In the genomic region with DNA sequence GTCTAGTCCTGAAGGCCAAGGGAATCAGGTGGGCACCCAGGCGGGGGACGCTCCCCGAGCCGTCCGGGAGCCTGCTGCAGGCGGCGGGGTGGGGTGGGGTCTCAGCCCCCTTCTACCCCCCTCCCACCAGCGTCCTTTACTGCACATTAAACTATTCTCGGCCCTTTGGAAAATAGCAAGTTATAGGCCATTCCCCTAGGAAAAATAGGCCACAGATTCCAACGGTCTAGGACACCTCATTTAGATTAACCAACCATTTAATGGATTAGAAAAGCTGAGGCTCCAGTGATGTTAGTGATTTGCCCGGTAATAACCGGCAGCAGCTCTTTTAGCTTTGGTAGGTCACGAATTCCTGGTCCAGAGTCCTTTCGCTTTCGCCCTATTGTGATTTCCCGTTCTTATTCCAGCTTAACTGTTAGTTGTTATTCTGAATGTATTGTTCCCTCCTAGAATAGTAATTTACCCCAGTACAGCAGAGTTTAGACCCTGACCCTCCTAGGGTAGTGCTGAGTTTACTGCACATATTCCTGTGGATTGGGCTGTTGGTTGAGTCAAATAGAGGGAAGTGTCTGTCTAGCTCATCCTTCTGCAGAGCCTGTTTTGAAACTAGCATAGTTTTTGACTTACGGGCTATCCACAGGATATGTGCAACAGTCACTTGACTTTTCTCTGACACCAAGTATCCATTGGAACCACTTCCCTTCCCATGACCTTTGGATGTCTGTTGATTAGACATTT, we compare ENCODE assay signal across 8 cellular contexts. TPM values are rescaled to one million over a fixed set of nuclear protein-coding genes. Genes with fewer than 3 reads are reported as not detected.
DNase-seq lines count a peak whose midpoint lies in the region; ATAC-seq and TF ChIP-seq lines count a peak whose summit lies in the region.

No MANE protein-coding gene starts in this region.

- TF ChIP-seq CTCF in RWPE2 (IDR thresholded peaks at IDR 0.05; ENCODE audit: poor library complexity, severe bottlenecking) (no peak), tibial artery (IDR thresholded peaks at IDR 0.05) (no peak)

- H3K36me3 ChIP-seq in RWPE2 (ENCODE audit: low read depth), result peaks cover 42% of the 10 kb centered on the region
- peaks cover 18% of the 10 kb centered on the region for H3K36me3 ChIP-seq in effector memory CD4-positive, alpha-beta T cell (ENCODE audit: control insufficient read depth, insufficient read depth, low read length)
- H3K36me3 ChIP-seq in tibial artery, result peaks cover 13 to 29% (median 27%) of the 10 kb centered on the region in 3 donors

- H3K4me3 ChIP-seq in RWPE2 (ENCODE audit: severe bottlenecking) (peak overlapping the region; percentile 63), tibial artery (peak overlapping the region; percentile 90 to 92)
- H3K4me3 ChIP-seq in effector memory CD4-positive, alpha-beta T cell (ENCODE audit: insufficient read depth, low read depth, low read length, poor library complexity, severe bottlenecking), result peak overlapping the region; percentile 95

- H3K27me3 ChIP-seq in RWPE2 (ENCODE audit: insufficient read depth, poor library complexity, severe bottlenecking), result no peaks in the 10 kb centered on the region
- H3K27me3 ChIP-seq in effector memory CD4-positive, alpha-beta T cell (replicated peaks; ENCODE audit: control insufficient read depth, insufficient read depth, low read length, poor library complexity, severe bottlenecking), result no peaks in the 10 kb centered on the region
- no peaks in the 10 kb centered on the region for H3K27me3 ChIP-seq in tibial artery

- H3K4me1 ChIP-seq in RWPE2 (ENCODE audit: insufficient read depth, poor library complexity, severe bottlenecking) (peaks cover 45% of the 10 kb centered on the region), tibial artery (peaks cover 0 to 36% (median 20%) of the 10 kb centered on the region in 4 donors)
- peaks cover 13% of the 10 kb centered on the region for H3K4me1 ChIP-seq in effector memory CD4-positive, alpha-beta T cell (ENCODE audit: control insufficient read depth, insufficient read depth, low read length, poor library complexity, severe bottlenecking)

- intact Hi-C loops in Right ventricle myocardium inferior (cut with DNase I), result loop anchor here (10.0 kb wide), 1 partner anchor 131 kb away; the partner anchor contains the start of gene SFR1
- intact Hi-C loops in cardiac septum (cut with DNase I), result loop anchor here (2.0 kb wide), 1 partner anchor 23 kb away; the partner anchor contains the start of gene CFAP43
- intact Hi-C loops in tibial artery (cut with DNase I; ENCODE audit: low total_unique reads), result no loop called here

- H3K27ac ChIP-seq in RWPE2 (ENCODE audit: poor library complexity, severe bottlenecking), result peak overlapping the region; percentile 90
- peak overlapping the region; percentile 79 for H3K27ac ChIP-seq in effector memory CD4-positive, alpha-beta T cell (ENCODE audit: insufficient read depth, low read length, poor library complexity, severe bottlenecking)
- peak overlapping the region; percentile 97 for H3K27ac ChIP-seq in tibial artery

- DNase-seq in Right ventricle myocardium inferior (ENCODE audit: missing footprints) (no peak), cardiac septum (ENCODE audit: low spot score) (no peak), RWPE2 (ENCODE audit: low spot score) (no peak), medulla oblongata (ENCODE audit: extremely low spot score) (peak; percentile 78), tibial artery (no peak)
- DNase-seq in effector memory CD4-positive, alpha-beta T cell, result no peak
- no peak for DNase-seq in NK-92 treated with Interleukin-12 subunit alpha and Interleukin-12 subunit beta, amount 100 ng/mL, for 24 hours (lab: John Stamatoyannopoulos, UW)

- ATAC-seq in Right ventricle myocardium inferior (peak; percentile 49), HG03045 (IDR thresholded peaks at IDR 0.05; ENCODE audit: unreplicated experiment) (peak; percentile 40), RWPE2 (ENCODE audit: low read depth) (peak; percentile 69)

- H3K9me3 ChIP-seq in RWPE2 (ENCODE audit: severe bottlenecking) (no peaks in the 10 kb centered on the region), tibial artery (no peaks in the 10 kb centered on the region)
- H3K9me3 ChIP-seq in effector memory CD4-positive, alpha-beta T cell (ENCODE audit: control insufficient read depth, low read length), result no peaks in the 10 kb centered on the region

RNA-seq across cellular contexts. Expression of gene GSTO1, which starts 0.7 kb away (rescaled TPM):
- total RNA-seq in Right ventricle myocardium inferior, result 174 TPM
- total RNA-seq in cardiac septum, result 209 TPM

RNA-seq across cellular contexts. Expression of gene GSTO2, which starts 13.6 kb away (rescaled TPM):
- total RNA-seq in Right ventricle myocardium inferior, result 0.70 TPM
- total RNA-seq in cardiac septum, result 0.67 TPM

RNA-seq across cellular contexts. Expression of gene CFAP43, which starts 23.2 kb away (rescaled TPM):
- total RNA-seq in Right ventricle myocardium inferior, result 0.19 TPM
- total RNA-seq in cardiac septum, result 0.08 TPM
